ENCODE assay signal across 9 cellular contexts in genomic region chr2:30421026-30421425, GRCh38. TPM values are rescaled to one million over a fixed set of nuclear protein-coding genes. Genes with fewer than 3 reads are reported as not detected.
DNase-seq lines count a peak whose midpoint lies in the region; ATAC-seq and TF ChIP-seq lines count a peak whose summit lies in the region.
"Had no signal": no experiment of that assay in that cellular context is flagged by ENCODE, and none has a peak within 500 bp of the region (broad histone marks: within the 10 kb centered on the region; RNA-seq: fewer than 3 reads in every experiment).

No MANE protein-coding gene starts in this region.

- H3K27ac ChIP-seq in esophagus muscularis mucosa (replicated peaks in 1 of 4), result peak overlapping the region in 3 of 4 donors; percentile 57 to 76 (median 68)

- no peak for DNase-seq in activated T-cell treated with anti-CD3 and anti-CD28 coated beads, Interleukin-2, amount 50 U/mL, for 24 hours
- no peak for DNase-seq in activated T-cell treated with anti-CD3 and anti-CD28 coated beads, Interleukin-2, amount 50 U/mL, for 4 hours
- DNase-seq in T-helper 17 cell (no peak), esophagus muscularis mucosa (ENCODE audit: extremely low spot score) (no peak), SK-N-DZ (ENCODE audit: low spot score) (no peak), midbrain (lab: John Stamatoyannopoulos, UW) (no peak)
- DNase-seq: NCI-H2029 treated with DMSO at 0.1 percent for 48 hours had no signal

- peaks cover 42% of the 10 kb centered on the region for H3K4me1 Mint-ChIP-seq in activated T-cell treated with anti-CD3 and anti-CD28 coated beads, Interleukin-2, amount 50 U/mL, for 24 hours (ENCODE audit: low read depth)
- peaks cover 42% of the 10 kb centered on the region for H3K4me1 Mint-ChIP-seq in activated T-cell treated with anti-CD3 and anti-CD28 coated beads, Interleukin-2, amount 50 U/mL, for 4 hours (ENCODE audit: low read depth)
- H3K4me1 Mint-ChIP-seq in T-helper 17 cell, result peaks cover 20% of the 10 kb centered on the region
- H3K4me1 Mint-ChIP-seq in stimulated activated memory B cell treated with anti-CD40 and anti-IgM and Interleukin-4, amounts not matched to agents 10 μg/mL and 1 μg/mL and 100 μg/mL, for 72 hours, result peaks cover 29% of the 10 kb centered on the region

- TF ChIP-seq CTCF in esophagus muscularis mucosa (IDR thresholded peaks at IDR 0.05), result no peak

- H3K9me3 ChIP-seq in T-helper 17 cell (ENCODE audit: control insufficient read depth, low read length, poor library complexity, severe bottlenecking) (no peaks in the 10 kb centered on the region), esophagus muscularis mucosa (no peaks in the 10 kb centered on the region)

- no peaks in the 10 kb centered on the region for H3K36me3 Mint-ChIP-seq in activated T-cell treated with anti-CD3 and anti-CD28 coated beads, Interleukin-2, amount 50 U/mL, for 24 hours (ENCODE audit: low read depth)
- H3K36me3 Mint-ChIP-seq in activated T-cell treated with anti-CD3 and anti-CD28 coated beads, Interleukin-2, amount 50 U/mL, for 4 hours (ENCODE audit: insufficient read depth), result no peaks in the 10 kb centered on the region
- no peaks in the 10 kb centered on the region for H3K36me3 Mint-ChIP-seq in T-helper 17 cell (ENCODE audit: low read depth)
- H3K36me3 Mint-ChIP-seq in stimulated activated memory B cell treated with anti-CD40 and anti-IgM and Interleukin-4, amounts not matched to agents 10 μg/mL and 1 μg/mL and 100 μg/mL, for 72 hours, result no peaks in the 10 kb centered on the region

- peaks cover 26 to 54% (median 46%) of the 10 kb centered on the region in 4 donors for H3K4me1 ChIP-seq in esophagus muscularis mucosa

- WGBS in esophagus muscularis mucosa, result 71% methylated on average over 3 of the region's 3 CpGs

- peak overlapping the region; percentile 65 for H3K4me3 Mint-ChIP-seq in activated T-cell treated with anti-CD3 and anti-CD28 coated beads, Interleukin-2, amount 50 U/mL, for 24 hours
- no peak overlapping the region for H3K4me3 Mint-ChIP-seq in activated T-cell treated with anti-CD3 and anti-CD28 coated beads, Interleukin-2, amount 50 U/mL, for 4 hours
- H3K4me3 Mint-ChIP-seq in T-helper 17 cell, result no peak overlapping the region
- no peak overlapping the region for H3K4me3 Mint-ChIP-seq in stimulated activated memory B cell treated with anti-CD40 and anti-IgM and Interleukin-4, amounts not matched to agents 10 μg/mL and 1 μg/mL and 100 μg/mL, for 72 hours

- TF ChIP-seq POLR2A in esophagus muscularis mucosa (IDR thresholded peaks at IDR 0.05; ENCODE audit: low read depth), result no peak

- H3K27me3 ChIP-seq in esophagus muscularis mucosa, result no peaks in the 10 kb centered on the region

- no peak for ATAC-seq in activated T-cell treated with anti-CD3 and anti-CD28 coated beads, Interleukin-2, amount 50 U/mL, for 4 hours
- ATAC-seq in T-helper 17 cell (no peak), HG02588 (IDR thresholded peaks at IDR 0.05; ENCODE audit: unreplicated experiment) (no peak)
- ATAC-seq in stimulated activated memory B cell treated with anti-CD40 and anti-IgM and Interleukin-4, amounts not matched to agents 10 μg/mL and 1 μg/mL and 100 μg/mL, for 72 hours, result no peak

- no peak overlapping the region for H3K4me3 ChIP-seq in esophagus muscularis mucosa

- H3K27me3 Mint-ChIP-seq in activated T-cell treated with anti-CD3 and anti-CD28 coated beads, Interleukin-2, amount 50 U/mL, for 24 hours, result no peaks in the 10 kb centered on the region
- H3K27me3 Mint-ChIP-seq in activated T-cell treated with anti-CD3 and anti-CD28 coated beads, Interleukin-2, amount 50 U/mL, for 4 hours (ENCODE audit: low read depth), result no peaks in the 10 kb centered on the region
- H3K27me3 Mint-ChIP-seq in T-helper 17 cell, result no peaks in the 10 kb centered on the region
- no peaks in the 10 kb centered on the region for H3K27me3 Mint-ChIP-seq in stimulated activated memory B cell treated with anti-CD40 and anti-IgM and Interleukin-4, amounts not matched to agents 10 μg/mL and 1 μg/mL and 100 μg/mL, for 72 hours

- no peak for TF ChIP-seq EP300 in esophagus muscularis mucosa (IDR thresholded peaks at IDR 0.05)

- intact Hi-C loops in esophagus muscularis mucosa (cut with DNase I), result no loop called here

- H3K9me3 Mint-ChIP-seq in activated T-cell treated with anti-CD3 and anti-CD28 coated beads, Interleukin-2, amount 50 U/mL, for 24 hours, result no peaks in the 10 kb centered on the region
- no peaks in the 10 kb centered on the region for H3K9me3 Mint-ChIP-seq in activated T-cell treated with anti-CD3 and anti-CD28 coated beads, Interleukin-2, amount 50 U/mL, for 4 hours
- H3K9me3 Mint-ChIP-seq in stimulated activated memory B cell treated with anti-CD40 and anti-IgM and Interleukin-4, amounts not matched to agents 10 μg/mL and 1 μg/mL and 100 μg/mL, for 72 hours, result no peaks in the 10 kb centered on the region

- no peaks in the 10 kb centered on the region for H3K36me3 ChIP-seq in esophagus muscularis mucosa

- peak overlapping the region; percentile 93 for H3K27ac Mint-ChIP-seq in activated T-cell treated with anti-CD3 and anti-CD28 coated beads, Interleukin-2, amount 50 U/mL, for 24 hours
- H3K27ac Mint-ChIP-seq in T-helper 17 cell, result peak overlapping the region; percentile 91
- peak overlapping the region; percentile 78 for H3K27ac Mint-ChIP-seq in stimulated activated memory B cell treated with anti-CD40 and anti-IgM and Interleukin-4, amounts not matched to agents 10 μg/mL and 1 μg/mL and 100 μg/mL, for 72 hours

RNA-seq across cellular contexts. Expression of gene LCLAT1, which starts 26.0 kb away (rescaled TPM):
- total RNA-seq in activated T-cell treated with anti-CD3 and anti-CD28 coated beads, Interleukin-2, amount 50 U/mL, for 4 hours, result 10 to 100 TPM; 24.3 to 27.4 (median 26.2) TPM
- total RNA-seq in T-helper 17 cell (10 to 100 TPM in 1 of 2 donors, 1 to 10 TPM in 1; 6.7 to 18.2 TPM), esophagus muscularis mucosa (10 to 100 TPM; 24.9 to 62.9 (median 36.3) TPM)
- polyA plus RNA-seq in SK-N-DZ (2014; cell fraction: cytosol; rRNA removed), result 9.9 and 19.7 TPM in 2 replicates
- 5.4 and 8.2 TPM in 2 replicates for polyA plus RNA-seq in SK-N-DZ (2014; cell fraction: nucleus; rRNA removed)
